Comparison of ENCODE assay signal across 20 cellular contexts in genomic region chr6:2416128-2416712, GRCh38.
DNase-seq lines count a peak whose midpoint lies in the region; ATAC-seq, FAIRE-seq and TF ChIP-seq lines count a peak whose summit lies in the region.
"Had no signal": no experiment of that assay in that cellular context is flagged by ENCODE, and none has a peak within 500 bp of the region (broad histone marks: within the 10 kb centered on the region; RNA-seq: fewer than 3 reads in every experiment).

No MANE protein-coding gene starts in this region.

- H3K4me2 ChIP-seq in HepG2 (ENCODE audit: low read depth, low read length), result no peak overlapping the region
- H3K4me2 ChIP-seq: A549, GM23338 had no signal

- TF ChIP-seq POLR2A in HepG2 (IDR thresholded peaks at IDR 0.05; ENCODE audit: insufficient read depth in 1 of 2, low read depth in 2 of 2, low read length in 2 of 2) (no peak), right lobe of liver (IDR thresholded peaks at IDR 0.05) (no peak)

- H3K4me1 Mint-ChIP-seq in WTC11, result no peaks in the 10 kb centered on the region
- no peaks in the 10 kb centered on the region for H3K4me1 Mint-ChIP-seq in neural crest cell
- H3K4me1 Mint-ChIP-seq: CD4-positive, alpha-beta memory T cell; GM23338; H9 had no signal

- H2AFZ ChIP-seq in HepG2 (ENCODE audit: low read length), result no peak overlapping the region
- H2AFZ ChIP-seq: GM23338 had no signal

- no peaks in the 10 kb centered on the region for H3K9me3 ChIP-seq in HepG2 (ENCODE audit: low read length)
- H3K9me3 ChIP-seq in right lobe of liver, result no peaks in the 10 kb centered on the region
- H3K9me3 ChIP-seq: A549, Caco-2 had no signal

- no peaks in the 10 kb centered on the region for H4K20me1 ChIP-seq in HepG2 (ENCODE audit: insufficient read depth, low read length)

- DNase-seq in HepG2 (ENCODE audit: low spot score) (no peak), right lobe of liver (no peak), WTC11 (ENCODE audit: low spot score) (no peak), neural crest cell (ENCODE audit: low read depth, low spot score) (no peak), NCI-H524 treated with DMSO at 0.1 percent for 48 hours (lab: John Stamatoyannopoulos, UW) (no peak)
- DNase-seq: 8988T; ACHN; AML-193; C1 segment of cervical spinal cord; Caco-2; CD4-positive, alpha-beta memory T cell; DMS153; DND-41; H9 had no signal

- no peak overlapping the region for H3K27ac ChIP-seq in HepG2 (ENCODE audit: extremely low read length, insufficient read depth, low read length)
- H3K27ac ChIP-seq in right lobe of liver, result no peak overlapping the region
- H3K27ac ChIP-seq: A549 had no signal

- H3K36me3 Mint-ChIP-seq in WTC11 (no peaks in the 10 kb centered on the region), neural crest cell (ENCODE audit: low read depth) (no peaks in the 10 kb centered on the region)

- no peaks in the 10 kb centered on the region for H3K27me3 Mint-ChIP-seq in WTC11 (ENCODE audit: low read depth)
- H3K27me3 Mint-ChIP-seq in neural crest cell (ENCODE audit: low read depth), result no peaks in the 10 kb centered on the region
- H3K27me3 Mint-ChIP-seq: CD4-positive, alpha-beta memory T cell had no signal

- in situ Hi-C loops in HepG2 (cut with HindIII; ENCODE audit: extremely low pct_ligation_motif_present, low pct_unique_long_range_greater_than_20kb), result no loop called here

- no peak for ATAC-seq in HepG2
- ATAC-seq in right lobe of liver, result no peak
- ATAC-seq in WTC11, result no peak
- no peak for ATAC-seq in GM21737 (IDR thresholded peaks at IDR 0.05; ENCODE audit: unreplicated experiment)
- ATAC-seq: A549, GM23338, HCT116 had no signal

- H3K27me3 ChIP-seq in HepG2 (ENCODE audit: control insufficient read depth in 1 of 2, insufficient read depth in 2 of 2, low read length in 2 of 2) (no peaks in the 10 kb centered on the region), right lobe of liver (no peaks in the 10 kb centered on the region)

- TF ChIP-seq EP300 in HepG2 (IDR thresholded peaks at IDR 0.05; ENCODE audit: low read depth in 2 of 2, low read length in 2 of 2) (no peak), HepG2 (CRISPR knock-in tag; IDR thresholded peaks at IDR 0.05; ENCODE audit: borderline replicate concordance) (no peak)

- intact Hi-C loops in HepG2 (cut with micrococcal nuclease; ENCODE audit: unreplicated experiment) (no loop called here), right lobe of liver (cut with DNase I) (no loop called here)

- no peaks in the 10 kb centered on the region for H3K4me1 ChIP-seq in HepG2 (ENCODE audit: insufficient read depth, low read length)
- H3K4me1 ChIP-seq in right lobe of liver, result no peaks in the 10 kb centered on the region
- H3K4me1 ChIP-seq: A549, Caco-2 had no signal

- no peak overlapping the region for H3K27ac Mint-ChIP-seq in WTC11
- peak overlapping the region; percentile 2 for H3K27ac Mint-ChIP-seq in neural crest cell (ENCODE audit: unreplicated experiment)
- H3K27ac Mint-ChIP-seq: CD4-positive, alpha-beta memory T cell; GM23338; H9 had no signal

- H3K9ac ChIP-seq in HepG2 (ENCODE audit: insufficient read depth, low read depth, low read length), result no peak overlapping the region

- CTCF ChIA-PET in HepG2 (lab: Yijun Ruan, JAX; ENCODE audit: low intra/inter-chr PET ratio, low total read pairs) (no interaction called here), WTC11 (lab: Charles Lee) (interaction anchor here (0.7 kb wide), 1 partner anchor 355 kb away, joined by 3 read pairs; no protein-coding TSS in a partner anchor)

- no peak for FAIRE-seq in HepG2 (lab: Jason Lieb, UNC)
- FAIRE-seq: A549, G401.6, GM19239 had no signal

- H3K9me3 Mint-ChIP-seq in WTC11 (peaks cover 5% of the 10 kb centered on the region; the same call in 1 of the 2 replicates), neural crest cell (no peaks in the 10 kb centered on the region)
- H3K9me3 Mint-ChIP-seq: H9 had no signal

- no peak overlapping the region for H3K4me3 Mint-ChIP-seq in WTC11
- no peak overlapping the region for H3K4me3 Mint-ChIP-seq in neural crest cell
- H3K4me3 Mint-ChIP-seq: CD4-positive, alpha-beta memory T cell; GM23338; H9 had no signal

- H3K36me3 ChIP-seq in HepG2 (replicated peaks in 1 of 2; ENCODE audit: control insufficient read depth in 1 of 2, insufficient read depth in 2 of 2, low read length in 2 of 2), result no peaks in the 10 kb centered on the region
- no peaks in the 10 kb centered on the region for H3K36me3 ChIP-seq in right lobe of liver

- POLR2A ChIA-PET in HepG2 (lab: Yijun Ruan, JAX), result no interaction called here
- POLR2A ChIA-PET in WTC11 (lab: Charles Lee), result interaction anchor here (0.6 kb wide), 1 partner anchor 160 kb away, joined by 5 read pairs; no protein-coding TSS in a partner anchor

- no TSS peak for BruUV-seq in HepG2 (replicated peaks; lab: Mats Ljungman, UMichigan)

- H3K79me2 ChIP-seq in HepG2 (ENCODE audit: insufficient read depth, low read length), result no peaks in the 10 kb centered on the region

- TF ChIP-seq RAD21 in HepG2 (CRISPR knock-in tag; IDR thresholded peaks at IDR 0.05), result no peak

- H3K4me3 ChIP-seq in HepG2 (replicated peaks in 1 of 3; ENCODE audit: insufficient read depth in 1 of 3, low read depth in 2 of 3, low read length in 3 of 3), result no peak overlapping the region
- no peak overlapping the region for H3K4me3 ChIP-seq in right lobe of liver
- H3K4me3 ChIP-seq: A549, GM23338 had no signal

- TF ChIP-seq CTCF in HepG2 (CRISPR knock-in tag; IDR thresholded peaks at IDR 0.05) (no peak), right lobe of liver (IDR thresholded peaks at IDR 0.05) (no peak), WTC11 (IDR thresholded peaks at IDR 0.05) (no peak), neural crest cell (conservative IDR thresholded peaks at IDR 0.05) (no peak)

- 3% methylated on average over 1 of the region's 1 CpG for WGBS in HepG2 (ENCODE audit: low lambda C conversion rate)
- 71% methylated on average over 1 of the region's 1 CpG for WGBS in right lobe of liver (ENCODE audit: insufficient coverage, low coverage, low lambda C conversion rate, missing lambda C conversion rate)

TF ChIP-seq in HepG2, 621 proteins besides CTCF, POLR2A, EP300 and RAD21 (continues in another document):
- TF ChIP-seq SMARCE1 (IDR thresholded peaks at IDR 0.05; ENCODE audit: borderline replicate concordance), result no peak
- TF ChIP-seq KMT2B (CRISPR knock-in tag; IDR thresholded peaks at IDR 0.05), result no peak
- TF ChIP-seq, protein P1, sequence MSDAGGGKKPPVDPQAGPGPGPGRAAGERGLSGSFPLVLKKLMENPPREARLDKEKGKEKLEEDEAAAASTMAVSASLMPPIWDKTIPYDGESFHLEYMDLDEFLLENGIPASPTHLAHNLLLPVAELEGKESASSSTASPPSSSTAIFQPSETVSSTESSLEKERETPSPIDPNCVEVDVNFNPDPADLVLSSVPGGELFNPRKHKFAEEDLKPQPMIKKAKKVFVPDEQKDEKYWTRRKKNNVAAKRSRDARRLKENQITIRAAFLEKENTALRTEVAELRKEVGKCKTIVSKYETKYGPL (CRISPR knock-in tag; IDR thresholded peaks at IDR 0.05), result no peak
- TF ChIP-seq ZNF430 (CRISPR knock-in tag; IDR thresholded peaks at IDR 0.05), result no peak
- no peak for TF ChIP-seq ZNF761 (CRISPR knock-in tag; conservative IDR thresholded peaks at IDR 0.05)
- no peak for TF ChIP-seq ZNF121 (CRISPR knock-in tag; IDR thresholded peaks at IDR 0.05)
- TF ChIP-seq RAD51 (IDR thresholded peaks at IDR 0.05; ENCODE audit: borderline replicate concordance), result 0 out of 2 replicates have a peak, but pooled peaks have one; percentile 12
- no peak for TF ChIP-seq ZBTB44 (CRISPR knock-in tag; IDR thresholded peaks at IDR 0.05)
- TF ChIP-seq ZNF260 (CRISPR knock-in tag; IDR thresholded peaks at IDR 0.05; ENCODE audit: borderline replicate concordance, low read depth), result no peak

TF ChIP-seq in WTC11, 78 proteins besides CTCF, POLR2A, EP300 and RAD21:
- TF ChIP-seq NFE2L1 (CRISPR knock-in tag; IDR thresholded peaks at IDR 0.05), result no peak
- TF ChIP-seq, protein P2, sequence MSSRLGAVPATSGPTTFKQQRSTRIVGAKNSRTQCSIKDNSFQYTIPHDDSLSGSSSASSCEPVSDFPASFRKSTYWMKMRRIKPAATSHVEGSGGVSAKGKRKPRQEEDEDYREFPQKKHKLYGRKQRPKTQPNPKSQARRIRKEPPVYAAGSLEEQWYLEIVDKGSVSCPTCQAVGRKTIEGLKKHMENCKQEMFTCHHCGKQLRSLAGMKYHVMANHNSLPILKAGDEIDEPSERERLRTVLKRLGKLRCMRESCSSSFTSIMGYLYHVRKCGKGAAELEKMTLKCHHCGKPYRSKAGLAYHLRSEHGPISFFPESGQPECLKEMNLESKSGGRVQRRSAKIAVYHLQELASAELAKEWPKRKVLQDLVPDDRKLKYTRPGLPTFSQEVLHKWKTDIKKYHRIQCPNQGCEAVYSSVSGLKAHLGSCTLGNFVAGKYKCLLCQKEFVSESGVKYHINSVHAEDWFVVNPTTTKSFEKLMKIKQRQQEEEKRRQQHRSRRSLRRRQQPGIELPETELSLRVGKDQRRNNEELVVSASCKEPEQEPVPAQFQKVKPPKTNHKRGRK (CRISPR knock-in tag; IDR thresholded peaks at IDR 0.05; ENCODE audit: borderline replicate concordance), result 0 out of 2 replicates have a peak, but pooled peaks have one; percentile 36
- TF ChIP-seq, protein P3, sequence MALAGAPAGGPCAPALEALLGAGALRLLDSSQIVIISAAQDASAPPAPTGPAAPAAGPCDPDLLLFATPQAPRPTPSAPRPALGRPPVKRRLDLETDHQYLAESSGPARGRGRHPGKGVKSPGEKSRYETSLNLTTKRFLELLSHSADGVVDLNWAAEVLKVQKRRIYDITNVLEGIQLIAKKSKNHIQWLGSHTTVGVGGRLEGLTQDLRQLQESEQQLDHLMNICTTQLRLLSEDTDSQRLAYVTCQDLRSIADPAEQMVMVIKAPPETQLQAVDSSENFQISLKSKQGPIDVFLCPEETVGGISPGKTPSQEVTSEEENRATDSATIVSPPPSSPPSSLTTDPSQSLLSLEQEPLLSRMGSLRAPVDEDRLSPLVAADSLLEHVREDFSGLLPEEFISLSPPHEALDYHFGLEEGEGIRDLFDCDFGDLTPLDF (CRISPR knock-in tag; IDR thresholded peaks at IDR 0.05), result no peak
- TF ChIP-seq NR3C1 (CRISPR knock-in tag; conservative IDR thresholded peaks at IDR 0.05; ENCODE audit: low read depth), result no peak
TF ChIP-seq in WTC11: peak in this region for 1.
